Comparison of ENCODE assay signal across 1 cellular context in the genomic region with DNA sequence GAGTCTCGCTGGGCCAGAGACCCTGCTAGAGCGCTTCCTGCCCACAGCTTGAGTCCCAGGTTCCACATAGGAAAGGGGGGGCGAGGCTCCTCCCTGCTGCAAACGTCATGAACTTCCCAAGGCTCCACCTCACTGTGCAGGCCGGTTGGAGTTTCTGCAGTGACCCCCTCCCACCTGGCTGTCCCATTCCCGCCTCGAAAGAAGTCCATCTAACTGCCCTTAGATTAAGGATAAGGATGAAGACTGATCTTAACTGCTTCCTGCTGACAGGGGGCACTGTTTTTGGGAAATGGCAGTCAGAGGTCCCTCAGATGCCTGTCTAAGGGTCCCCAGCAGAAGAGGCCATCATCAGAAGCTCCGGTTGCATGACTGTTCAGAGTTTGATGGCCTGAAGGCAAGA.
TF ChIP-seq lines count a peak whose summit lies in the region.

No MANE protein-coding gene starts in this region.

TF ChIP-seq in SK-N-SH, 30 proteins besides CTCF, POLR2A, EP300 and RAD21 (continued from another document):
- TF ChIP-seq, protein P1, sequence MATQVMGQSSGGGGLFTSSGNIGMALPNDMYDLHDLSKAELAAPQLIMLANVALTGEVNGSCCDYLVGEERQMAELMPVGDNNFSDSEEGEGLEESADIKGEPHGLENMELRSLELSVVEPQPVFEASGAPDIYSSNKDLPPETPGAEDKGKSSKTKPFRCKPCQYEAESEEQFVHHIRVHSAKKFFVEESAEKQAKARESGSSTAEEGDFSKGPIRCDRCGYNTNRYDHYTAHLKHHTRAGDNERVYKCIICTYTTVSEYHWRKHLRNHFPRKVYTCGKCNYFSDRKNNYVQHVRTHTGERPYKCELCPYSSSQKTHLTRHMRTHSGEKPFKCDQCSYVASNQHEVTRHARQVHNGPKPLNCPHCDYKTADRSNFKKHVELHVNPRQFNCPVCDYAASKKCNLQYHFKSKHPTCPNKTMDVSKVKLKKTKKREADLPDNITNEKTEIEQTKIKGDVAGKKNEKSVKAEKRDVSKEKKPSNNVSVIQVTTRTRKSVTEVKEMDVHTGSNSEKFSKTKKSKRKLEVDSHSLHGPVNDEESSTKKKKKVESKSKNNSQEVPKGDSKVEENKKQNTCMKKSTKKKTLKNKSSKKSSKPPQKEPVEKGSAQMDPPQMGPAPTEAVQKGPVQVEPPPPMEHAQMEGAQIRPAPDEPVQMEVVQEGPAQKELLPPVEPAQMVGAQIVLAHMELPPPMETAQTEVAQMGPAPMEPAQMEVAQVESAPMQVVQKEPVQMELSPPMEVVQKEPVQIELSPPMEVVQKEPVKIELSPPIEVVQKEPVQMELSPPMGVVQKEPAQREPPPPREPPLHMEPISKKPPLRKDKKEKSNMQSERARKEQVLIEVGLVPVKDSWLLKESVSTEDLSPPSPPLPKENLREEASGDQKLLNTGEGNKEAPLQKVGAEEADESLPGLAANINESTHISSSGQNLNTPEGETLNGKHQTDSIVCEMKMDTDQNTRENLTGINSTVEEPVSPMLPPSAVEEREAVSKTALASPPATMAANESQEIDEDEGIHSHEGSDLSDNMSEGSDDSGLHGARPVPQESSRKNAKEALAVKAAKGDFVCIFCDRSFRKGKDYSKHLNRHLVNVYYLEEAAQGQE (IDR thresholded peaks at IDR 0.05; ENCODE audit: low read depth, low read length), result no peak
- no peak for TF ChIP-seq TEAD4 (IDR thresholded peaks at IDR 0.05; ENCODE audit: borderline replicate concordance, insufficient read depth)
- TF ChIP-seq FOXJ3 (CRISPR knock-in tag; IDR thresholded peaks at IDR 0.05), result no peak
- TF ChIP-seq ELF1 (IDR thresholded peaks at IDR 0.05), result no peak
- TF ChIP-seq MXI1 (IDR thresholded peaks at IDR 0.05; ENCODE audit: low read depth, low read length), result no peak
- TF ChIP-seq, protein P2, sequence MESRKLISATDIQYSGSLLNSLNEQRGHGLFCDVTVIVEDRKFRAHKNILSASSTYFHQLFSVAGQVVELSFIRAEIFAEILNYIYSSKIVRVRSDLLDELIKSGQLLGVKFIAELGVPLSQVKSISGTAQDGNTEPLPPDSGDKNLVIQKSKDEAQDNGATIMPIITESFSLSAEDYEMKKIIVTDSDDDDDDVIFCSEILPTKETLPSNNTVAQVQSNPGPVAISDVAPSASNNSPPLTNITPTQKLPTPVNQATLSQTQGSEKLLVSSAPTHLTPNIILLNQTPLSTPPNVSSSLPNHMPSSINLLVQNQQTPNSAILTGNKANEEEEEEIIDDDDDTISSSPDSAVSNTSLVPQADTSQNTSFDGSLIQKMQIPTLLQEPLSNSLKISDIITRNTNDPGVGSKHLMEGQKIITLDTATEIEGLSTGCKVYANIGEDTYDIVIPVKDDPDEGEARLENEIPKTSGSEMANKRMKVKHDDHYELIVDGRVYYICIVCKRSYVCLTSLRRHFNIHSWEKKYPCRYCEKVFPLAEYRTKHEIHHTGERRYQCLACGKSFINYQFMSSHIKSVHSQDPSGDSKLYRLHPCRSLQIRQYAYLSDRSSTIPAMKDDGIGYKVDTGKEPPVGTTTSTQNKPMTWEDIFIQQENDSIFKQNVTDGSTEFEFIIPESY (IDR thresholded peaks at IDR 0.05; ENCODE audit: borderline replicate concordance, low read depth), result no peak
